ENCODE assay signal across 14 cellular contexts in genomic region chrX:30812326-30812725, GRCh38.
A peak's percentile ranks its signal among the peaks of the same experiment; 100 is the strongest.
DNase-seq lines count a peak whose midpoint lies in the region; ATAC-seq, FAIRE-seq and TF ChIP-seq lines count a peak whose summit lies in the region.
"Had no signal": no experiment of that assay in that cellular context is flagged by ENCODE, and none has a peak within 500 bp of the region (broad histone marks: within the 10 kb centered on the region; RNA-seq: fewer than 3 reads in every experiment).

No MANE protein-coding gene starts in this region.

- WGBS in small intestine, 3 donors: 81 to 85% (median 84%) methylated on average over 1 of the region's 1 CpG

- ATAC-seq in GM18858 (IDR thresholded peaks at IDR 0.05; ENCODE audit: unreplicated experiment): peak; percentile 98
- peak; percentile 99 for ATAC-seq in GM21528 (IDR thresholded peaks at IDR 0.05; ENCODE audit: low FRiP score, unreplicated experiment)
- ATAC-seq in HG03108 (IDR thresholded peaks at IDR 0.05; ENCODE audit: unreplicated experiment): peak; percentile 93

- no peak for FAIRE-seq in small intestine (lab: Jason Lieb, UNC)

- no peaks in the 10 kb centered on the region for H3K36me3 ChIP-seq in small intestine (ENCODE audit: control insufficient read depth in 2 of 2, insufficient read depth in 2 of 2, low read length in 2 of 2)
- H3K36me3 ChIP-seq: breast epithelium had no signal

- H3K4me1 ChIP-seq in small intestine (ENCODE audit: control insufficient read depth in 2 of 2, insufficient read depth in 1 of 2, low read depth in 1 of 2, low read length in 1 of 2): no peaks in the 10 kb centered on the region
- H3K4me1 ChIP-seq: breast epithelium had no signal

- no peak overlapping the region for H3K4me3 ChIP-seq in small intestine (ENCODE audit: low read depth in 1 of 2, low read length in 2 of 2)
- H3K4me3 ChIP-seq: breast epithelium had no signal

- no peaks in the 10 kb centered on the region for H3K27me3 Mint-ChIP-seq in endothelial cell (ENCODE audit: unreplicated experiment)
- H3K27me3 Mint-ChIP-seq: CD4-positive, CD25-positive, alpha-beta regulatory T cell had no signal

- DNase-seq in NOMO-1 treated with DMSO at 0.1 percent for 48 hours (lab: John Stamatoyannopoulos, UW; ENCODE audit: unreplicated experiment) (peak; percentile 84), endothelial cell (ENCODE audit: low spot score) (no peak), NK-92 (lab: John Stamatoyannopoulos, UW; ENCODE audit: unreplicated experiment) (no peak), small intestine (no peak)
- no peak for DNase-seq in activated CD4-positive, alpha-beta T cell treated with anti-CD3 and anti-CD28 coated beads for 1 hour
- DNase-seq: activated T-cell treated with anti-CD3 and anti-CD28 coated beads, Interleukin-2, amount 50 U/mL, for 1 hour; CD4-positive, CD25-positive, alpha-beta regulatory T cell; IMR-90; NCI-H510A treated with DMSO at 0.1 percent for 48 hours; occipital lobe had no signal

- H3K9me3 ChIP-seq in small intestine (ENCODE audit: control insufficient read depth, low read depth): no peaks in the 10 kb centered on the region
- H3K9me3 ChIP-seq: breast epithelium had no signal

- no peak overlapping the region for H3K27ac ChIP-seq in small intestine (ENCODE audit: low read depth in 1 of 2, low read length in 1 of 2)
- H3K27ac ChIP-seq: breast epithelium had no signal

- no peak overlapping the region for H3K4me3 Mint-ChIP-seq in endothelial cell (ENCODE audit: unreplicated experiment)
- H3K4me3 Mint-ChIP-seq: CD4-positive, CD25-positive, alpha-beta regulatory T cell had no signal

- H3K27me3 ChIP-seq in small intestine (ENCODE audit: control insufficient read depth in 2 of 2, insufficient read depth in 2 of 2, low read length in 2 of 2): no peaks in the 10 kb centered on the region

- H3K9me3 Mint-ChIP-seq in endothelial cell (ENCODE audit: unreplicated experiment): no peaks in the 10 kb centered on the region

- no peaks in the 10 kb centered on the region for H3K4me1 Mint-ChIP-seq in endothelial cell (ENCODE audit: unreplicated experiment)
- H3K4me1 Mint-ChIP-seq: CD4-positive, CD25-positive, alpha-beta regulatory T cell had no signal

- TF ChIP-seq CTCF in endothelial cell (IDR thresholded peaks at IDR 0.05; ENCODE audit: unreplicated experiment): no peak

- no peaks in the 10 kb centered on the region for H3K36me3 Mint-ChIP-seq in endothelial cell (ENCODE audit: low read depth, unreplicated experiment)
- H3K36me3 Mint-ChIP-seq: CD4-positive, CD25-positive, alpha-beta regulatory T cell had no signal

- no peak overlapping the region for H3K27ac Mint-ChIP-seq in endothelial cell (ENCODE audit: unreplicated experiment)
- H3K27ac Mint-ChIP-seq: CD4-positive, CD25-positive, alpha-beta regulatory T cell had no signal
